1 cellular context compared by ENCODE assay signal in the genomic region with DNA sequence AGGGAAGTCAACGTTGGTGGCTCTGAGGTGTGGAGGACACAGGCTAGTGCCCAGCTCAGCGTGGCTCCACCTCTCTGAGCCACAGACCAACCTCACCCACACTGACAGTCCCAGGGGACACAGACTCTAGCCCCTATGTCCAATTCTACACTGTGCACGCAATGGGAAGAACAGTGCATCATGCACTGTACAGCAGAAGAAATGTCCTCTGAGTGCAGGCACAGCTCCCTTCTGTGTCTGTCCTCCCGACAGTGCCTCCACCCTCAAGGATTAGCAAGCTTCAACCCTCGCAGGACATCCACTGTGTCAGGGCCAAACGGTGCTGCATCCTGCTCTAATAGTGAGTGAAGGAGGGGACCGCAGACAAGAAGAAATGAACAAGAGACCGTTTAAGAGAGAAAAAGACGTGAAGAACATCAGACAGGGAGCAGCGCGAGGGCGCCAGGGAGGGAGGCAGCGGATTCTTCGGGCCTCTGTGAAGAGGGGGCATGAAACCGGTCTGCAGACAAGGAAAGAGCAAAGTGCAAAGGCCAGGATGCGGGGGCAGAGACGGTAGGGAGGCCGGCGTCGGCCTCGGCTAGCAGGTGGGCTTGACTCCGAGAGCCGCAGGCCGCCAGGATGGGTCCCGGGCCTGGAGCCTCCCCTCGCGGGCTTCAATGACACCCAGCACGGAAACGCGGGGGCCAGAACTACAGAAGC.
A peak's percentile ranks its signal among the peaks of the same experiment; 100 is the strongest.
TF ChIP-seq lines count a peak whose summit lies in the region.

No MANE protein-coding gene starts in this region.

TF ChIP-seq in HepG2, 621 proteins besides CTCF, POLR2A, EP300 and RAD21 (continued from another document and continues in another):
- TF ChIP-seq, protein P1, sequence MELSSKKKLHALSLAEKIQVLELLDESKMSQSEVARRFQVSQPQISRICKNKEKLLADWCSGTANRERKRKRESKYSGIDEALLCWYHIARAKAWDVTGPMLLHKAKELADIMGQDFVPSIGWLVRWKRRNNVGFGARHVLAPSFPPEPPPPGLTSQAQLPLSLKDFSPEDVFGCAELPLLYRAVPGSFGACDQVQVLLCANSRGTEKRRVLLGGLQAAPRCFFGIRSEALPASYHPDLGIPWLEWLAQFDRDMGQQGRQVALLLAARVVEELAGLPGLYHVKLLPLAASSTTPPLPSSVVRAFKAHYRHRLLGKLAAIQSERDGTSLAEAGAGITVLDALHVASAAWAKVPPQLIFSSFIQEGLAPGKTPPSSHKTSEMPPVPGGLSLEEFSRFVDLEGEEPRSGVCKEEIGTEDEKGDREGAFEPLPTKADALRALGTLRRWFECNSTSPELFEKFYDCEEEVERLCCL (CRISPR knock-in tag; IDR thresholded peaks at IDR 0.05; ENCODE audit: borderline replicate concordance), result peak; percentile 84; the same call in 1 of the 2 replicates
- peak; percentile 11; the same call in 1 of the 2 replicates for TF ChIP-seq ZNF263 (CRISPR knock-in tag; IDR thresholded peaks at IDR 0.05)
- TF ChIP-seq, protein P2, sequence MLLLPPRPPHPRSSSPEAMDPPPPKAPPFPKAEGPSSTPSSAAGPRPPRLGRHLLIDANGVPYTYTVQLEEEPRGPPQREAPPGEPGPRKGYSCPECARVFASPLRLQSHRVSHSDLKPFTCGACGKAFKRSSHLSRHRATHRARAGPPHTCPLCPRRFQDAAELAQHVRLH (CRISPR knock-in tag; IDR thresholded peaks at IDR 0.05; ENCODE audit: borderline replicate concordance, low read depth), result no peak
- TF ChIP-seq ZNF30 (CRISPR knock-in tag; IDR thresholded peaks at IDR 0.05), result 0 out of 2 replicates have a peak, but pooled peaks have one; percentile 21
- TF ChIP-seq, protein P3, sequence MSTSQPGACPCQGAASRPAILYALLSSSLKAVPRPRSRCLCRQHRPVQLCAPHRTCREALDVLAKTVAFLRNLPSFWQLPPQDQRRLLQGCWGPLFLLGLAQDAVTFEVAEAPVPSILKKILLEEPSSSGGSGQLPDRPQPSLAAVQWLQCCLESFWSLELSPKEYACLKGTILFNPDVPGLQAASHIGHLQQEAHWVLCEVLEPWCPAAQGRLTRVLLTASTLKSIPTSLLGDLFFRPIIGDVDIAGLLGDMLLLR (CRISPR knock-in tag; IDR thresholded peaks at IDR 0.05), result no peak
- TF ChIP-seq, protein P4, sequence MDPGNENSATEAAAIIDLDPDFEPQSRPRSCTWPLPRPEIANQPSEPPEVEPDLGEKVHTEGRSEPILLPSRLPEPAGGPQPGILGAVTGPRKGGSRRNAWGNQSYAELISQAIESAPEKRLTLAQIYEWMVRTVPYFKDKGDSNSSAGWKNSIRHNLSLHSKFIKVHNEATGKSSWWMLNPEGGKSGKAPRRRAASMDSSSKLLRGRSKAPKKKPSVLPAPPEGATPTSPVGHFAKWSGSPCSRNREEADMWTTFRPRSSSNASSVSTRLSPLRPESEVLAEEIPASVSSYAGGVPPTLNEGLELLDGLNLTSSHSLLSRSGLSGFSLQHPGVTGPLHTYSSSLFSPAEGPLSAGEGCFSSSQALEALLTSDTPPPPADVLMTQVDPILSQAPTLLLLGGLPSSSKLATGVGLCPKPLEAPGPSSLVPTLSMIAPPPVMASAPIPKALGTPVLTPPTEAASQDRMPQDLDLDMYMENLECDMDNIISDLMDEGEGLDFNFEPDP (CRISPR knock-in tag; conservative IDR thresholded peaks at IDR 0.05), result 0 out of 2 replicates have a peak, but pooled peaks have one; percentile 59
- no peak for TF ChIP-seq ZNF567 (CRISPR knock-in tag; IDR thresholded peaks at IDR 0.05; ENCODE audit: borderline replicate concordance)
- TF ChIP-seq, protein P5, sequence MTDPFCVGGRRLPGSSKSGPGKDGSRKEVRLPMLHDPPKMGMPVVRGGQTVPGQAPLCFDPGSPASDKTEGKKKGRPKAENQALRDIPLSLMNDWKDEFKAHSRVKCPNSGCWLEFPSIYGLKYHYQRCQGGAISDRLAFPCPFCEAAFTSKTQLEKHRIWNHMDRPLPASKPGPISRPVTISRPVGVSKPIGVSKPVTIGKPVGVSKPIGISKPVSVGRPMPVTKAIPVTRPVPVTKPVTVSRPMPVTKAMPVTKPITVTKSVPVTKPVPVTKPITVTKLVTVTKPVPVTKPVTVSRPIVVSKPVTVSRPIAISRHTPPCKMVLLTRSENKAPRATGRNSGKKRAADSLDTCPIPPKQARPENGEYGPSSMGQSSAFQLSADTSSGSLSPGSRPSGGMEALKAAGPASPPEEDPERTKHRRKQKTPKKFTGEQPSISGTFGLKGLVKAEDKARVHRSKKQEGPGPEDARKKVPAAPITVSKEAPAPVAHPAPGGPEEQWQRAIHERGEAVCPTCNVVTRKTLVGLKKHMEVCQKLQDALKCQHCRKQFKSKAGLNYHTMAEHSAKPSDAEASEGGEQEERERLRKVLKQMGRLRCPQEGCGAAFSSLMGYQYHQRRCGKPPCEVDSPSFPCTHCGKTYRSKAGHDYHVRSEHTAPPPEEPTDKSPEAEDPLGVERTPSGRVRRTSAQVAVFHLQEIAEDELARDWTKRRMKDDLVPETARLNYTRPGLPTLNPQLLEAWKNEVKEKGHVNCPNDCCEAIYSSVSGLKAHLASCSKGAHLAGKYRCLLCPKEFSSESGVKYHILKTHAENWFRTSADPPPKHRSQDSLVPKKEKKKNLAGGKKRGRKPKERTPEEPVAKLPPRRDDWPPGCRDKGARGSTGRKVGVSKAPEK (CRISPR knock-in tag; IDR thresholded peaks at IDR 0.05; ENCODE audit: borderline replicate concordance), result no peak
- no peak for TF ChIP-seq FOXC1 (CRISPR knock-in tag; IDR thresholded peaks at IDR 0.05; ENCODE audit: borderline replicate concordance)
- no peak for TF ChIP-seq ZNF598 (CRISPR knock-in tag; IDR thresholded peaks at IDR 0.05; ENCODE audit: borderline replicate concordance)
- TF ChIP-seq, protein P6, sequence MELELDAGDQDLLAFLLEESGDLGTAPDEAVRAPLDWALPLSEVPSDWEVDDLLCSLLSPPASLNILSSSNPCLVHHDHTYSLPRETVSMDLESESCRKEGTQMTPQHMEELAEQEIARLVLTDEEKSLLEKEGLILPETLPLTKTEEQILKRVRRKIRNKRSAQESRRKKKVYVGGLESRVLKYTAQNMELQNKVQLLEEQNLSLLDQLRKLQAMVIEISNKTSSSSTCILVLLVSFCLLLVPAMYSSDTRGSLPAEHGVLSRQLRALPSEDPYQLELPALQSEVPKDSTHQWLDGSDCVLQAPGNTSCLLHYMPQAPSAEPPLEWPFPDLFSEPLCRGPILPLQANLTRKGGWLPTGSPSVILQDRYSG (CRISPR knock-in tag; IDR thresholded peaks at IDR 0.05), result no peak
- TF ChIP-seq PLRG1 (conservative IDR thresholded peaks at IDR 0.05), result no peak
- TF ChIP-seq, protein P7, sequence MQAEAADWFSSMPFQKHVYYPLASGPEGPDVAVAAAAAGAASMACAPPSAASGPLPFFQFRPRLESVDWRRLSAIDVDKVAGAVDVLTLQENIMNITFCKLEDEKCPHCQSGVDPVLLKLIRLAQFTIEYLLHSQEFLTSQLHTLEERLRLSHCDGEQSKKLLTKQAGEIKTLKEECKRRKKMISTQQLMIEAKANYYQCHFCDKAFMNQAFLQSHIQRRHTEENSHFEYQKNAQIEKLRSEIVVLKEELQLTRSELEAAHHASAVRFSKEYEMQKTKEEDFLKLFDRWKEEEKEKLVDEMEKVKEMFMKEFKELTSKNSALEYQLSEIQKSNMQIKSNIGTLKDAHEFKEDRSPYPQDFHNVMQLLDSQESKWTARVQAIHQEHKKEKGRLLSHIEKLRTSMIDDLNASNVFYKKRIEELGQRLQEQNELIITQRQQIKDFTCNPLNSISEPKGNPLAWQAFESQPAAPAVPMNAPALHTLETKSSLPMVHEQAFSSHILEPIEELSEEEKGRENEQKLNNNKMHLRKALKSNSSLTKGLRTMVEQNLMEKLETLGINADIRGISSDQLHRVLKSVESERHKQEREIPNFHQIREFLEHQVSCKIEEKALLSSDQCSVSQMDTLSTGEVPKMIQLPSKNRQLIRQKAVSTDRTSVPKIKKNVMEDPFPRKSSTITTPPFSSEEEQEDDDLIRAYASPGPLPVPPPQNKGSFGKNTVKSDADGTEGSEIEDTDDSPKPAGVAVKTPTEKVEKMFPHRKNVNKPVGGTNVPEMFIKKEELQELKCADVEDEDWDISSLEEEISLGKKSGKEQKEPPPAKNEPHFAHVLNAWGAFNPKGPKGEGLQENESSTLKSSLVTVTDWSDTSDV (CRISPR knock-in tag; IDR thresholded peaks at IDR 0.05), result no peak
- no peak; the same call in 1 of the 2 replicates for TF ChIP-seq MIER2 (CRISPR knock-in tag; IDR thresholded peaks at IDR 0.05)
- no peak for TF ChIP-seq RFX1 (IDR thresholded peaks at IDR 0.05)
- peak; percentile 28; the same call in 1 of the 2 replicates for TF ChIP-seq EED (CRISPR knock-in tag; IDR thresholded peaks at IDR 0.05)
- no peak for TF ChIP-seq ZNF766 (CRISPR knock-in tag; IDR thresholded peaks at IDR 0.05; ENCODE audit: borderline replicate concordance)
- TF ChIP-seq, protein P8, sequence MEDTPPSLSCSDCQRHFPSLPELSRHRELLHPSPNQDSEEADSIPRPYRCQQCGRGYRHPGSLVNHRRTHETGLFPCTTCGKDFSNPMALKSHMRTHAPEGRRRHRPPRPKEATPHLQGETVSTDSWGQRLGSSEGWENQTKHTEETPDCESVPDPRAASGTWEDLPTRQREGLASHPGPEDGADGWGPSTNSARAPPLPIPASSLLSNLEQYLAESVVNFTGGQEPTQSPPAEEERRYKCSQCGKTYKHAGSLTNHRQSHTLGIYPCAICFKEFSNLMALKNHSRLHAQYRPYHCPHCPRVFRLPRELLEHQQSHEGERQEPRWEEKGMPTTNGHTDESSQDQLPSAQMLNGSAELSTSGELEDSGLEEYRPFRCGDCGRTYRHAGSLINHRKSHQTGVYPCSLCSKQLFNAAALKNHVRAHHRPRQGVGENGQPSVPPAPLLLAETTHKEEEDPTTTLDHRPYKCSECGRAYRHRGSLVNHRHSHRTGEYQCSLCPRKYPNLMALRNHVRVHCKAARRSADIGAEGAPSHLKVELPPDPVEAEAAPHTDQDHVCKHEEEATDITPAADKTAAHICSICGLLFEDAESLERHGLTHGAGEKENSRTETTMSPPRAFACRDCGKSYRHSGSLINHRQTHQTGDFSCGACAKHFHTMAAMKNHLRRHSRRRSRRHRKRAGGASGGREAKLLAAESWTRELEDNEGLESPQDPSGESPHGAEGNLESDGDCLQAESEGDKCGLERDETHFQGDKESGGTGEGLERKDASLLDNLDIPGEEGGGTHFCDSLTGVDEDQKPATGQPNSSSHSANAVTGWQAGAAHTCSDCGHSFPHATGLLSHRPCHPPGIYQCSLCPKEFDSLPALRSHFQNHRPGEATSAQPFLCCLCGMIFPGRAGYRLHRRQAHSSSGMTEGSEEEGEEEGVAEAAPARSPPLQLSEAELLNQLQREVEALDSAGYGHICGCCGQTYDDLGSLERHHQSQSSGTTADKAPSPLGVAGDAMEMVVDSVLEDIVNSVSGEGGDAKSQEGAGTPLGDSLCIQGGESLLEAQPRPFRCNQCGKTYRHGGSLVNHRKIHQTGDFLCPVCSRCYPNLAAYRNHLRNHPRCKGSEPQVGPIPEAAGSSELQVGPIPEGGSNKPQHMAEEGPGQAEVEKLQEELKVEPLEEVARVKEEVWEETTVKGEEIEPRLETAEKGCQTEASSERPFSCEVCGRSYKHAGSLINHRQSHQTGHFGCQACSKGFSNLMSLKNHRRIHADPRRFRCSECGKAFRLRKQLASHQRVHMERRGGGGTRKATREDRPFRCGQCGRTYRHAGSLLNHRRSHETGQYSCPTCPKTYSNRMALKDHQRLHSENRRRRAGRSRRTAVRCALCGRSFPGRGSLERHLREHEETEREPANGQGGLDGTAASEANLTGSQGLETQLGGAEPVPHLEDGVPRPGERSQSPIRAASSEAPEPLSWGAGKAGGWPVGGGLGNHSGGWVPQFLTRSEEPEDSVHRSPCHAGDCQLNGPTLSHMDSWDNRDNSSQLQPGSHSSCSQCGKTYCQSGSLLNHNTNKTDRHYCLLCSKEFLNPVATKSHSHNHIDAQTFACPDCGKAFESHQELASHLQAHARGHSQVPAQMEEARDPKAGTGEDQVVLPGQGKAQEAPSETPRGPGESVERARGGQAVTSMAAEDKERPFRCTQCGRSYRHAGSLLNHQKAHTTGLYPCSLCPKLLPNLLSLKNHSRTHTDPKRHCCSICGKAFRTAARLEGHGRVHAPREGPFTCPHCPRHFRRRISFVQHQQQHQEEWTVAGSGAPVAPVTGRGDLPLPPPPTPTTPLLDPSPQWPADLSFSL (CRISPR knock-in tag; IDR thresholded peaks at IDR 0.05), result no peak
- TF ChIP-seq DNMT3B (CRISPR knock-in tag; conservative IDR thresholded peaks at IDR 0.05), result no peak
- TF ChIP-seq, protein P9, sequence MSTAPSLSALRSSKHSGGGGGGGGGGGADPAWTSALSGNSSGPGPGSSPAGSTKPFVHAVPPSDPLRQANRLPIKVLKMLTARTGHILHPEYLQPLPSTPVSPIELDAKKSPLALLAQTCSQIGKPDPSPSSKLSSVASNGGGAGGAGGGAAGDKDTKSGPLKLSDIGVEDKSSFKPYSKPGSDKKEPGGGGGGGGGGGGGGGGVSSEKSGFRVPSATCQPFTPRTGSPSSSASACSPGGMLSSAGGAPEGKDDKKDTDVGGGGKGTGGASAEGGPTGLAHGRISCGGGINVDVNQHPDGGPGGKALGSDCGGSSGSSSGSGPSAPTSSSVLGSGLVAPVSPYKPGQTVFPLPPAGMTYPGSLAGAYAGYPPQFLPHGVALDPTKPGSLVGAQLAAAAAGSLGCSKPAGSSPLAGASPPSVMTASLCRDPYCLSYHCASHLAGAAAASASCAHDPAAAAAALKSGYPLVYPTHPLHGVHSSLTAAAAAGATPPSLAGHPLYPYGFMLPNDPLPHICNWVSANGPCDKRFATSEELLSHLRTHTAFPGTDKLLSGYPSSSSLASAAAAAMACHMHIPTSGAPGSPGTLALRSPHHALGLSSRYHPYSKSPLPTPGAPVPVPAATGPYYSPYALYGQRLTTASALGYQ (CRISPR knock-in tag; IDR thresholded peaks at IDR 0.05), result no peak; the same call in 1 of the 2 replicates
- TF ChIP-seq SKI (IDR thresholded peaks at IDR 0.05; ENCODE audit: partially characterized antibody), result peak; percentile 51
- no peak for TF ChIP-seq ONECUT2 (CRISPR knock-in tag; IDR thresholded peaks at IDR 0.05)
- TF ChIP-seq, protein P10, sequence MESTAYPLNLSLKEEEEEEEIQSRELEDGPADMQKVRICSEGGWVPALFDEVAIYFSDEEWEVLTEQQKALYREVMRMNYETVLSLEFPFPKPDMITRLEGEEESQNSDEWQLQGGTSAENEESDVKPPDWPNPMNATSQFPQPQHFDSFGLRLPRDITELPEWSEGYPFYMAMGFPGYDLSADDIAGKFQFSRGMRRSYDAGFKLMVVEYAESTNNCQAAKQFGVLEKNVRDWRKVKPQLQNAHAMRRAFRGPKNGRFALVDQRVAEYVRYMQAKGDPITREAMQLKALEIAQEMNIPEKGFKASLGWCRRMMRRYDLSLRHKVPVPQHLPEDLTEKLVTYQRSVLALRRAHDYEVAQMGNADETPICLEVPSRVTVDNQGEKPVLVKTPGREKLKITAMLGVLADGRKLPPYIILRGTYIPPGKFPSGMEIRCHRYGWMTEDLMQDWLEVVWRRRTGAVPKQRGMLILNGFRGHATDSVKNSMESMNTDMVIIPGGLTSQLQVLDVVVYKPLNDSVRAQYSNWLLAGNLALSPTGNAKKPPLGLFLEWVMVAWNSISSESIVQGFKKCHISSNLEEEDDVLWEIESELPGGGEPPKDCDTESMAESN (CRISPR knock-in tag; conservative IDR thresholded peaks at IDR 0.05), result no peak
- TF ChIP-seq, protein P11, sequence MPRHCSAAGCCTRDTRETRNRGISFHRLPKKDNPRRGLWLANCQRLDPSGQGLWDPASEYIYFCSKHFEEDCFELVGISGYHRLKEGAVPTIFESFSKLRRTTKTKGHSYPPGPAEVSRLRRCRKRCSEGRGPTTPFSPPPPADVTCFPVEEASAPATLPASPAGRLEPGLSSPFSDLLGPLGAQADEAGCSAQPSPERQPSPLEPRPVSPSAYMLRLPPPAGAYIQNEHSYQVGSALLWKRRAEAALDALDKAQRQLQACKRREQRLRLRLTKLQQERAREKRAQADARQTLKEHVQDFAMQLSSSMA (CRISPR knock-in tag; IDR thresholded peaks at IDR 0.05), result 0 out of 2 replicates have a peak, but pooled peaks have one; percentile 69
- peak; percentile 29; the same call in 1 of the 2 replicates for TF ChIP-seq ZNF768 (CRISPR knock-in tag; IDR thresholded peaks at IDR 0.05)
- TF ChIP-seq ZNF678 (CRISPR knock-in tag; IDR thresholded peaks at IDR 0.05), result 0 out of 2 replicates have a peak, but pooled peaks have one; percentile 29
- no peak for TF ChIP-seq U2AF2 (IDR thresholded peaks at IDR 0.05; ENCODE audit: low read depth, low read length)
- TF ChIP-seq ZNF468 (CRISPR knock-in tag; IDR thresholded peaks at IDR 0.05), result no peak
- no peak for TF ChIP-seq ZFP1 (CRISPR knock-in tag; IDR thresholded peaks at IDR 0.05)
